In genomic region chr14:104749958-104750529, GRCh38 we compare ENCODE assay signal across 12 cellular contexts. TPM values are rescaled to one million over a fixed set of nuclear protein-coding genes. Genes with fewer than 3 reads are reported as not detected.
DNase-seq lines count a peak whose midpoint lies in the region; ATAC-seq and TF ChIP-seq lines count a peak whose summit lies in the region.
"Had no signal": no experiment of that assay in that cellular context is flagged by ENCODE, and none has a peak within 500 bp of the region (broad histone marks: within the 10 kb centered on the region; RNA-seq: fewer than 3 reads in every experiment).

No MANE protein-coding gene starts in this region.

- H3K4me3 ChIP-seq in Peyer's patch, result no peak overlapping the region
- H3K4me3 ChIP-seq in hepatocyte, result no peak overlapping the region
- H3K4me3 ChIP-seq: BLaER1 treated with 17β-estradiol and CSF1 and Interleukin-3, amounts not matched to agents 10 nM and 100 nM; ovary had no signal

- peaks cover 12% of the 10 kb centered on the region for H3K36me3 Mint-ChIP-seq in stimulated activated effector memory CD8-positive, alpha-beta T cell treated with anti-CD3 and anti-CD28 coated beads, Interleukin-12 subunit alpha, Interleukin-12 subunit beta, amount 100 ng/mL, for 72 hours

- H3K36me3 ChIP-seq in Peyer's patch (no peaks in the 10 kb centered on the region), hepatocyte (replicated peaks; ENCODE audit: insufficient read depth, low read depth) (no peaks in the 10 kb centered on the region)
- H3K36me3 ChIP-seq: ovary had no signal

- no peak for TF ChIP-seq POLR2A in Peyer's patch (IDR thresholded peaks at IDR 0.05)

- H3K27me3 ChIP-seq in Peyer's patch, result no peaks in the 10 kb centered on the region
- no peaks in the 10 kb centered on the region for H3K27me3 ChIP-seq in hepatocyte
- H3K27me3 ChIP-seq: BLaER1 treated with 17β-estradiol and CSF1 and Interleukin-3, amounts not matched to agents 10 nM and 100 nM; ovary had no signal

- peaks cover 20% of the 10 kb centered on the region for H3K79me2 ChIP-seq in hepatocyte

- TF ChIP-seq CTCF in Peyer's patch (IDR thresholded peaks at IDR 0.05), result no peak
- no peak for TF ChIP-seq CTCF in hepatocyte (IDR thresholded peaks at IDR 0.05; ENCODE audit: poor library complexity)

- peaks cover 17% of the 10 kb centered on the region for H4K20me1 ChIP-seq in hepatocyte (ENCODE audit: insufficient read depth, poor library complexity, severe bottlenecking)

- DNase-seq in AG20443 (ENCODE audit: low spot score) (peak; percentile 43), Peyer's patch (no peak), hepatocyte (ENCODE audit: low spot score) (no peak), DMS 273 treated with DMSO at 0.1 percent for 48 hours (lab: John Stamatoyannopoulos, UW) (no peak), COLO668 (lab: John Stamatoyannopoulos, UW; ENCODE audit: unreplicated experiment) (no peak)
- DNase-seq in stimulated activated effector memory CD8-positive, alpha-beta T cell treated with anti-CD3 and anti-CD28 coated beads, Interleukin-12 subunit alpha, Interleukin-12 subunit beta, amount 100 ng/mL, for 72 hours (ENCODE audit: low spot score in 2 of 2), result no peak
- DNase-seq: activated effector memory CD4-positive, alpha-beta T cell treated with anti-CD3 and anti-CD28 coated beads, Interleukin-2, amount 50 U/mL, for 16 hours; NCI-H1105; NCI-H748 treated with DMSO at 0.1 percent for 48 hours; ovary; stimulated activated CD4-positive, alpha-beta T cell treated with anti-CD3 and anti-CD28 coated beads, Interleukin-4, amount 100 ng/mL, for 1 hour had no signal

- no peak overlapping the region for H3K27ac Mint-ChIP-seq in stimulated activated effector memory CD8-positive, alpha-beta T cell treated with anti-CD3 and anti-CD28 coated beads, Interleukin-12 subunit alpha, Interleukin-12 subunit beta, amount 100 ng/mL, for 72 hours

- peak overlapping the region; percentile 6 for H3K4me2 ChIP-seq in hepatocyte

- no peak overlapping the region for H2AFZ ChIP-seq in hepatocyte

- no peaks in the 10 kb centered on the region for H3K9me3 ChIP-seq in Peyer's patch
- no peaks in the 10 kb centered on the region for H3K9me3 ChIP-seq in hepatocyte (ENCODE audit: low read depth)
- H3K9me3 ChIP-seq: ovary had no signal

- peaks cover 41% of the 10 kb centered on the region for H3K4me1 Mint-ChIP-seq in stimulated activated effector memory CD8-positive, alpha-beta T cell treated with anti-CD3 and anti-CD28 coated beads, Interleukin-12 subunit alpha, Interleukin-12 subunit beta, amount 100 ng/mL, for 72 hours

- ATAC-seq in stimulated activated effector memory CD8-positive, alpha-beta T cell treated with anti-CD3 and anti-CD28 coated beads, Interleukin-12 subunit alpha, Interleukin-12 subunit beta, amount 100 ng/mL, for 72 hours, result no peak

- no peaks in the 10 kb centered on the region for H3K9me3 Mint-ChIP-seq in stimulated activated effector memory CD8-positive, alpha-beta T cell treated with anti-CD3 and anti-CD28 coated beads, Interleukin-12 subunit alpha, Interleukin-12 subunit beta, amount 100 ng/mL, for 72 hours

- 87% methylated on average over 12 of the region's 12 CpGs for WGBS in hepatocyte (ENCODE audit: low lambda C conversion rate, missing lambda C conversion rate)

- no peak overlapping the region for H3K4me3 Mint-ChIP-seq in stimulated activated effector memory CD8-positive, alpha-beta T cell treated with anti-CD3 and anti-CD28 coated beads, Interleukin-12 subunit alpha, Interleukin-12 subunit beta, amount 100 ng/mL, for 72 hours

- H3K4me1 ChIP-seq in Peyer's patch, result peaks cover 0 to 65% (median 18%) of the 10 kb centered on the region in 4 donors
- H3K4me1 ChIP-seq in hepatocyte (ENCODE audit: insufficient read depth), result peaks cover 35% of the 10 kb centered on the region

- H3K27ac ChIP-seq in Peyer's patch (peak overlapping the region; percentile 3 to 77 (median 56)), hepatocyte (peak overlapping the region; percentile 75)
- H3K27ac ChIP-seq: BLaER1 treated with 17β-estradiol and CSF1 and Interleukin-3, amounts not matched to agents 10 nM and 100 nM; ovary had no signal

- H3K9me2 ChIP-seq in hepatocyte (replicated peaks; ENCODE audit: insufficient read depth), result no peaks in the 10 kb centered on the region

RNA-seq across cellular contexts. Expression of gene SIVA1, which starts 2.9 kb away (rescaled TPM):
- total RNA-seq in Peyer's patch (100 to 1,000 TPM in 3 of 4 donors, 10 to 100 TPM in 1; 64.6 to 144 (median 115) TPM), hepatocyte (163 and 218 TPM in 2 replicates)
- 140 and 149 TPM in 2 replicates for polyA plus RNA-seq in hepatocyte

RNA-seq across cellular contexts. Expression of gene ADSS1, which starts 26.0 kb away (rescaled TPM):
- total RNA-seq in Peyer's patch (10 to 100 TPM; 11.0 to 18.6 (median 17.1) TPM), hepatocyte (3.1 and 3.8 TPM in 2 replicates)
- polyA plus RNA-seq in hepatocyte, result 5.1 and 7.6 TPM in 2 replicates

RNA-seq across cellular contexts. Expression of gene AKT1, which starts 45.5 kb away (rescaled TPM):
- total RNA-seq in Peyer's patch (100 to 1,000 TPM in 2 of 4 donors, 10 to 100 TPM in 2; 85.6 to 259 (median 111) TPM), hepatocyte (120 and 124 TPM in 2 replicates)
- 155 and 159 TPM in 2 replicates for polyA plus RNA-seq in hepatocyte

RNA-seq across cellular contexts. Expression of gene ZBTB42, which starts 50.9 kb away (rescaled TPM):
- total RNA-seq in Peyer's patch, result 10 to 100 TPM in 2 of 4 donors, 1 to 10 TPM in 2; 2.5 to 14.7 (median 10.9) TPM
- 8.6 and 13.0 TPM in 2 replicates for total RNA-seq in hepatocyte
- polyA plus RNA-seq in hepatocyte, result 3.6 TPM in 2 replicates
